2 cellular contexts compared by ENCODE assay signal in the genomic region with DNA sequence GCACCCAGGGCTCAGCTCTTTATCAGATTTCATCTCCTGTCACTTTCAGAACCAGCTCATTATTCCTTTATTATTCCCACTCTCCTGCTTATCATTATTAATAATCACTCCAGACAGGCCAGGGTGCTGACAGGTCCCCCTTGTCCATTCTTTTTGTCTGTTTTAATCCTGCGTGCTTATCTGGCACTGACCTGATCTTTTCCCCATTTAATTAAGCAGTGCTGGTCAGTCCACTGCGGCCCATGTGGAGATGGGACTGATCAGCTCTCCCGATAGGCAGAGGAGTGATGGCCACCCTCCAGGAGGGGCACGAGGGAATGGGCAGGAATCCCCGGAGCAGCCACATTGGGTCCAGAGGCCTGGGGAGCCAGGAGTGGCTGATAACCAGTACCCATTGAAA.
TF ChIP-seq lines count a peak whose summit lies in the region.

No MANE protein-coding gene starts in this region.

TF ChIP-seq in SK-N-SH, 30 proteins besides CTCF, POLR2A, EP300 and RAD21:
- no peak for TF ChIP-seq FOSL2 (IDR thresholded peaks at IDR 0.05; ENCODE audit: borderline replicate concordance, low read depth)
- TF ChIP-seq CHD2 (IDR thresholded peaks at IDR 0.05; ENCODE audit: low read length, partially characterized antibody) = peak; percentile 69
- TF ChIP-seq, protein P1, sequence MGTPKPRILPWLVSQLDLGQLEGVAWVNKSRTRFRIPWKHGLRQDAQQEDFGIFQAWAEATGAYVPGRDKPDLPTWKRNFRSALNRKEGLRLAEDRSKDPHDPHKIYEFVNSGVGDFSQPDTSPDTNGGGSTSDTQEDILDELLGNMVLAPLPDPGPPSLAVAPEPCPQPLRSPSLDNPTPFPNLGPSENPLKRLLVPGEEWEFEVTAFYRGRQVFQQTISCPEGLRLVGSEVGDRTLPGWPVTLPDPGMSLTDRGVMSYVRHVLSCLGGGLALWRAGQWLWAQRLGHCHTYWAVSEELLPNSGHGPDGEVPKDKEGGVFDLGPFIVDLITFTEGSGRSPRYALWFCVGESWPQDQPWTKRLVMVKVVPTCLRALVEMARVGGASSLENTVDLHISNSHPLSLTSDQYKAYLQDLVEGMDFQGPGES (IDR thresholded peaks at IDR 0.05; ENCODE audit: low read depth, low read length) = no peak
- TF ChIP-seq GATA2 (CRISPR knock-in tag; IDR thresholded peaks at IDR 0.05) = peak; percentile 100
- TF ChIP-seq, protein P2, sequence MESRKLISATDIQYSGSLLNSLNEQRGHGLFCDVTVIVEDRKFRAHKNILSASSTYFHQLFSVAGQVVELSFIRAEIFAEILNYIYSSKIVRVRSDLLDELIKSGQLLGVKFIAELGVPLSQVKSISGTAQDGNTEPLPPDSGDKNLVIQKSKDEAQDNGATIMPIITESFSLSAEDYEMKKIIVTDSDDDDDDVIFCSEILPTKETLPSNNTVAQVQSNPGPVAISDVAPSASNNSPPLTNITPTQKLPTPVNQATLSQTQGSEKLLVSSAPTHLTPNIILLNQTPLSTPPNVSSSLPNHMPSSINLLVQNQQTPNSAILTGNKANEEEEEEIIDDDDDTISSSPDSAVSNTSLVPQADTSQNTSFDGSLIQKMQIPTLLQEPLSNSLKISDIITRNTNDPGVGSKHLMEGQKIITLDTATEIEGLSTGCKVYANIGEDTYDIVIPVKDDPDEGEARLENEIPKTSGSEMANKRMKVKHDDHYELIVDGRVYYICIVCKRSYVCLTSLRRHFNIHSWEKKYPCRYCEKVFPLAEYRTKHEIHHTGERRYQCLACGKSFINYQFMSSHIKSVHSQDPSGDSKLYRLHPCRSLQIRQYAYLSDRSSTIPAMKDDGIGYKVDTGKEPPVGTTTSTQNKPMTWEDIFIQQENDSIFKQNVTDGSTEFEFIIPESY (IDR thresholded peaks at IDR 0.05; ENCODE audit: borderline replicate concordance, low read depth) = no peak
- peak; percentile 98 for TF ChIP-seq FOXJ3 (CRISPR knock-in tag; IDR thresholded peaks at IDR 0.05)
- peak; percentile 48 for TF ChIP-seq TCF12 (IDR thresholded peaks at IDR 0.05)
- no peak for TF ChIP-seq YY1 (IDR thresholded peaks at IDR 0.05; ENCODE audit: low read depth)
- TF ChIP-seq TEAD4 (IDR thresholded peaks at IDR 0.05; ENCODE audit: borderline replicate concordance, insufficient read depth) = 0 out of 2 replicates have a peak, but pooled peaks have one; percentile 13
- no peak for TF ChIP-seq JUND (IDR thresholded peaks at IDR 0.05)
- TF ChIP-seq, protein P3, sequence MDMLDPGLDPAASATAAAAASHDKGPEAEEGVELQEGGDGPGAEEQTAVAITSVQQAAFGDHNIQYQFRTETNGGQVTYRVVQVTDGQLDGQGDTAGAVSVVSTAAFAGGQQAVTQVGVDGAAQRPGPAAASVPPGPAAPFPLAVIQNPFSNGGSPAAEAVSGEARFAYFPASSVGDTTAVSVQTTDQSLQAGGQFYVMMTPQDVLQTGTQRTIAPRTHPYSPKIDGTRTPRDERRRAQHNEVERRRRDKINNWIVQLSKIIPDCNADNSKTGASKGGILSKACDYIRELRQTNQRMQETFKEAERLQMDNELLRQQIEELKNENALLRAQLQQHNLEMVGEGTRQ (IDR thresholded peaks at IDR 0.05; ENCODE audit: borderline replicate concordance, low read depth, low read length) = no peak
- peak; percentile 55; the same call in 1 of the 2 replicates for TF ChIP-seq MXI1 (IDR thresholded peaks at IDR 0.05; ENCODE audit: low read depth, low read length)
- no peak for TF ChIP-seq RXRA (IDR thresholded peaks at IDR 0.05; ENCODE audit: borderline replicate concordance, low read depth)
- TF ChIP-seq POLR2AphosphoS5 (IDR thresholded peaks at IDR 0.05; ENCODE audit: low read depth, low read length) = peak; percentile 30; the same call in 1 of the 2 replicates
- TF ChIP-seq FOXM1 (IDR thresholded peaks at IDR 0.05; ENCODE audit: low read depth) = no peak
- no peak for TF ChIP-seq ELF1 (IDR thresholded peaks at IDR 0.05)
- TF ChIP-seq RCOR1 (IDR thresholded peaks at IDR 0.05; ENCODE audit: low read length) = peak; percentile 100
- TF ChIP-seq NRF1 (IDR thresholded peaks at IDR 0.05; ENCODE audit: low read depth, low read length) = no peak

TF ChIP-seq in SK-N-SH treated with all-trans-retinoic acid at 6 μM for 48 hours, 23 proteins besides CTCF, POLR2A, EP300 and RAD21:
- TF ChIP-seq TCF4 (CRISPR knock-in tag; IDR thresholded peaks at IDR 0.05; ENCODE audit: borderline replicate concordance) (peak; percentile 95), ZNF565 (CRISPR knock-in tag; conservative IDR thresholded peaks at IDR 0.05; ENCODE audit: low read depth) (no peak), BACH2 (CRISPR knock-in tag; IDR thresholded peaks at IDR 0.05; ENCODE audit: borderline replicate concordance) (no peak)
- TF ChIP-seq, protein P4, sequence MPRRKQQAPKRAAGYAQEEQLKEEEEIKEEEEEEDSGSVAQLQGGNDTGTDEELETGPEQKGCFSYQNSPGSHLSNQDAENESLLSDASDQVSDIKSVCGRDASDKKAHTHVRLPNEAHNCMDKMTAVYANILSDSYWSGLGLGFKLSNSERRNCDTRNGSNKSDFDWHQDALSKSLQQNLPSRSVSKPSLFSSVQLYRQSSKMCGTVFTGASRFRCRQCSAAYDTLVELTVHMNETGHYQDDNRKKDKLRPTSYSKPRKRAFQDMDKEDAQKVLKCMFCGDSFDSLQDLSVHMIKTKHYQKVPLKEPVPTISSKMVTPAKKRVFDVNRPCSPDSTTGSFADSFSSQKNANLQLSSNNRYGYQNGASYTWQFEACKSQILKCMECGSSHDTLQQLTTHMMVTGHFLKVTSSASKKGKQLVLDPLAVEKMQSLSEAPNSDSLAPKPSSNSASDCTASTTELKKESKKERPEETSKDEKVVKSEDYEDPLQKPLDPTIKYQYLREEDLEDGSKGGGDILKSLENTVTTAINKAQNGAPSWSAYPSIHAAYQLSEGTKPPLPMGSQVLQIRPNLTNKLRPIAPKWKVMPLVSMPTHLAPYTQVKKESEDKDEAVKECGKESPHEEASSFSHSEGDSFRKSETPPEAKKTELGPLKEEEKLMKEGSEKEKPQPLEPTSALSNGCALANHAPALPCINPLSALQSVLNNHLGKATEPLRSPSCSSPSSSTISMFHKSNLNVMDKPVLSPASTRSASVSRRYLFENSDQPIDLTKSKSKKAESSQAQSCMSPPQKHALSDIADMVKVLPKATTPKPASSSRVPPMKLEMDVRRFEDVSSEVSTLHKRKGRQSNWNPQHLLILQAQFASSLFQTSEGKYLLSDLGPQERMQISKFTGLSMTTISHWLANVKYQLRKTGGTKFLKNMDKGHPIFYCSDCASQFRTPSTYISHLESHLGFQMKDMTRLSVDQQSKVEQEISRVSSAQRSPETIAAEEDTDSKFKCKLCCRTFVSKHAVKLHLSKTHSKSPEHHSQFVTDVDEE (CRISPR knock-in tag; IDR thresholded peaks at IDR 0.05) = peak; percentile 72; the same call in 1 of the 2 replicates
- TF ChIP-seq, protein P5, sequence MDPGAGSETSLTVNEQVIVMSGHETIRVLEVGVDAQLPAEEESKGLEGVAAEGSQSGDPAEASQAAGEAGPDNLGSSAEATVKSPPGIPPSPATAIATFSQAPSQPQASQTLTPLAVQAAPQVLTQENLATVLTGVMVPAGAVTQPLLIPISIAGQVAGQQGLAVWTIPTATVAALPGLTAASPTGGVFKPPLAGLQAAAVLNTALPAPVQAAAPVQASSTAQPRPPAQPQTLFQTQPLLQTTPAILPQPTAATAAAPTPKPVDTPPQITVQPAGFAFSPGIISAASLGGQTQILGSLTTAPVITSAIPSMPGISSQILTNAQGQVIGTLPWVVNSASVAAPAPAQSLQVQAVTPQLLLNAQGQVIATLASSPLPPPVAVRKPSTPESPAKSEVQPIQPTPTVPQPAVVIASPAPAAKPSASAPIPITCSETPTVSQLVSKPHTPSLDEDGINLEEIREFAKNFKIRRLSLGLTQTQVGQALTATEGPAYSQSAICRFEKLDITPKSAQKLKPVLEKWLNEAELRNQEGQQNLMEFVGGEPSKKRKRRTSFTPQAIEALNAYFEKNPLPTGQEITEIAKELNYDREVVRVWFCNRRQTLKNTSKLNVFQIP (CRISPR knock-in tag; IDR thresholded peaks at IDR 0.05; ENCODE audit: borderline replicate concordance, low read depth) = no peak
